Comparison of ENCODE assay signal across 9 cellular contexts in genomic region chr1:51423098-51423821, GRCh38.
DNase-seq lines count a peak whose midpoint lies in the region; ATAC-seq, FAIRE-seq and TF ChIP-seq lines count a peak whose summit lies in the region.
"Had no signal": no experiment of that assay in that cellular context is flagged by ENCODE, and none has a peak within 500 bp of the region (broad histone marks: within the 10 kb centered on the region; RNA-seq: fewer than 3 reads in every experiment).

No MANE protein-coding gene starts in this region.

- H3K4me3 Mint-ChIP-seq in activated B cell treated with CpG ODN at 0.5 μM for 24 hours, result no peak overlapping the region
- no peak overlapping the region for H3K4me3 Mint-ChIP-seq in CD4-positive, alpha-beta T cell

- peaks cover 10% of the 10 kb centered on the region for H3K4me1 ChIP-seq in psoas muscle
- no peaks in the 10 kb centered on the region for H3K4me1 ChIP-seq in Peyer's patch

- TF ChIP-seq POLR2A in GM12891 (IDR thresholded peaks at IDR 0.05; ENCODE audit: low read depth, low read length) (no peak), Peyer's patch (IDR thresholded peaks at IDR 0.05) (no peak)

- H3K4me3 ChIP-seq in psoas muscle, result no peak overlapping the region
- H3K4me3 ChIP-seq in Peyer's patch, result no peak overlapping the region

- no peaks in the 10 kb centered on the region for H3K27me3 Mint-ChIP-seq in activated B cell treated with CpG ODN at 0.5 μM for 24 hours
- H3K27me3 Mint-ChIP-seq in CD4-positive, alpha-beta T cell, result no peaks in the 10 kb centered on the region

- H3K27me3 ChIP-seq in psoas muscle (ENCODE audit: insufficient read depth in 3 of 3, low read length in 2 of 3) (no peaks in the 10 kb centered on the region), Peyer's patch (no peaks in the 10 kb centered on the region)
- H3K27me3 ChIP-seq in CD4-positive, alpha-beta T cell (ENCODE audit: control insufficient read depth, insufficient read depth, low read length), result no peaks in the 10 kb centered on the region

- H3K27ac ChIP-seq in psoas muscle (peak overlapping the region; percentile 10), Peyer's patch (no peak overlapping the region)
- no peak overlapping the region for H3K27ac ChIP-seq in CD4-positive, alpha-beta T cell (ENCODE audit: low read depth, low read length)

- peaks cover 16% of the 10 kb centered on the region for H3K4me1 Mint-ChIP-seq in activated B cell treated with CpG ODN at 0.5 μM for 24 hours
- peaks cover 12% of the 10 kb centered on the region for H3K4me1 Mint-ChIP-seq in CD4-positive, alpha-beta T cell (ENCODE audit: low read depth)

- TF ChIP-seq CTCF in activated B cell treated with CpG ODN at 0.5 μM for 24 hours (IDR thresholded peaks at IDR 0.05) (no peak), psoas muscle (IDR thresholded peaks at IDR 0.05) (no peak), Peyer's patch (IDR thresholded peaks at IDR 0.05) (no peak)
- no peak for TF ChIP-seq CTCF in CD4-positive, alpha-beta T cell (IDR thresholded peaks at IDR 0.05)

- POLR2A ChIA-PET in activated B cell treated with CpG ODN at 0.5 μM for 24 hours (lab: Charles Lee), result interaction anchor here (0.8 kb wide), 1 partner anchor 66 kb away, joined by 5 read pairs; no protein-coding TSS in a partner anchor
- POLR2A ChIA-PET in CD4-positive, alpha-beta T cell (lab: Charles Lee), result interaction anchor here (0.6 to 0.9 kb wide), 2 partner anchors 10 to 17 kb away, joined by 3 to 5 read pairs; no protein-coding TSS in a partner anchor

- ATAC-seq in activated B cell treated with CpG ODN at 0.5 μM for 24 hours (ENCODE audit: low read depth), result no peak
- ATAC-seq in psoas muscle, result peak in 1 of 4 donors; percentile 30
- ATAC-seq in CD4-positive, alpha-beta T cell (ENCODE audit: poor library complexity), result no peak

- peaks cover 3% of the 10 kb centered on the region for H3K9me3 Mint-ChIP-seq in activated B cell treated with CpG ODN at 0.5 μM for 24 hours
- H3K9me3 Mint-ChIP-seq in CD4-positive, alpha-beta T cell, result peaks cover 6% of the 10 kb centered on the region

- peak overlapping the region; percentile 57 for H3K27ac Mint-ChIP-seq in activated B cell treated with CpG ODN at 0.5 μM for 24 hours
- H3K27ac Mint-ChIP-seq in CD4-positive, alpha-beta T cell, result no peak overlapping the region

- H3K36me3 Mint-ChIP-seq in activated B cell treated with CpG ODN at 0.5 μM for 24 hours (ENCODE audit: low read depth), result peaks cover 85% of the 10 kb centered on the region
- peaks cover 90% of the 10 kb centered on the region for H3K36me3 Mint-ChIP-seq in CD4-positive, alpha-beta T cell (ENCODE audit: low read depth)

- CTCF ChIA-PET in activated B cell treated with CpG ODN at 0.5 μM for 24 hours (lab: Charles Lee), result no interaction called here
- CTCF ChIA-PET in CD4-positive, alpha-beta T cell (lab: Charles Lee), result interaction anchor here (0.6 kb wide), 2 partner anchors 34 to 186 kb away, joined by 3 read pairs; no protein-coding TSS in a partner anchor

- intact Hi-C loops in activated B cell treated with CpG ODN at 0.5 μM for 24 hours (cut with micrococcal nuclease), result no loop called here
- intact Hi-C loops in psoas muscle (cut with DNase I), result loop anchor here in 1 of 2 donors (10.0 kb wide), 1 partner anchor 252 kb away; no protein-coding TSS in a partner anchor
- intact Hi-C loops in CD4-positive, alpha-beta T cell (cut with DNase I, micrococcal nuclease), result no loop called here

- DNase-seq in GM12891 (ENCODE audit: insufficient read length, low spot score) (no peak), activated B cell treated with CpG ODN at 0.5 μM for 24 hours (no peak), globus pallidus (ENCODE audit: low spot score) (peak; percentile 28), psoas muscle (no peak), Peyer's patch (no peak)
- no peak for DNase-seq in CD4-positive, alpha-beta T cell
- no peak for DNase-seq in stimulated activated CD4-positive, alpha-beta T cell treated with anti-CD3 and anti-CD28 coated beads, Interleukin-4, amount 100 ng/mL, for 24 hours
- DNase-seq: NCI-H1048, occipital lobe had no signal

- H3K36me3 ChIP-seq in psoas muscle (ENCODE audit: insufficient read depth in 1 of 2, low read depth in 1 of 2), result peaks cover 0 to 53% of the 10 kb centered on the region in 2 donors
- peaks cover 0 to 13% (median 0%) of the 10 kb centered on the region in 3 donors for H3K36me3 ChIP-seq in Peyer's patch

- H3K9me3 ChIP-seq in psoas muscle (no peaks in the 10 kb centered on the region), Peyer's patch (no peaks in the 10 kb centered on the region)
- no peaks in the 10 kb centered on the region for H3K9me3 ChIP-seq in CD4-positive, alpha-beta T cell (ENCODE audit: control insufficient read depth, low read length)

- WGBS in psoas muscle, 3 donors, result 68 to 79% (median 74%) methylated on average over 7 of the region's 7 CpGs

- peak; percentile 50 for FAIRE-seq in GM12891 (lab: Jason Lieb, UNC)

TF ChIP-seq in GM12891, 5 proteins besides CTCF, POLR2A, EP300 and RAD21:
- TF ChIP-seq POLR2AphosphoS5 (IDR thresholded peaks at IDR 0.05; ENCODE audit: low read depth, low read length) (no peak), SPI1 (IDR thresholded peaks at IDR 0.05; ENCODE audit: low read depth, low read length) (no peak), TAF1 (IDR thresholded peaks at IDR 0.05; ENCODE audit: low read depth, low read length) (no peak), PAX5 (IDR thresholded peaks at IDR 0.05; ENCODE audit: insufficient read depth, low read length, severe bottlenecking) (no peak), POU2F2 (IDR thresholded peaks at IDR 0.05; ENCODE audit: low read depth, low read length) (no peak)
